29 cellular contexts compared by ENCODE assay signal in genomic region chr10:33720161-33720560, GRCh38.
"Had no signal": no experiment of that assay in that cellular context is flagged by ENCODE, and none has a peak within 500 bp of the region (broad histone marks: within the 10 kb centered on the region; RNA-seq: fewer than 3 reads in every experiment).

No MANE protein-coding gene starts in this region.

- DNase-seq: activated B cell treated with CpG ODN at 0.5 μM for 24 hours; activated CD4-positive, alpha-beta T cell treated with anti-CD3 and anti-CD28 coated beads for 48 hours; activated CD4-positive, alpha-beta T cell treated with anti-CD3 and anti-CD28 coated beads, Interleukin-2, amount 50 U/mL, for 1 hour; activated CD4-positive, alpha-beta T cell treated with anti-CD3 and anti-CD28 coated beads, Interleukin-2, amount 50 U/mL, for 48 hours; activated CD8-positive, alpha-beta memory T cell treated with anti-CD3 and anti-CD28 coated beads for 24 hours; activated CD8-positive, alpha-beta T cell treated with anti-CD3 and anti-CD28 coated beads for 36 hours; activated effector memory CD4-positive, alpha-beta T cell treated with Interleukin-2 at 50 U/mL for 16 hours; activated gamma-delta T cell treated with Interleukin-2 at 50 U/mL for 16 hours; activated naive CD4-positive, alpha-beta T cell treated with anti-CD3 and anti-CD28 coated beads, Interleukin-2, amount 50 U/mL, for 16 hours; activated naive CD4-positive, alpha-beta T cell treated with Interleukin-2 at 50 U/mL for 16 hours; activated T-cell treated with anti-CD3 and anti-CD28 coated beads, Interleukin-2, amount 50 U/mL, for 4 hours; amniotic stem cell; anterior cingulate cortex; brain microvascular endothelial cell; dorsolateral prefrontal cortex; effector CD4-positive, alpha-beta T cell; effector memory CD8-positive, alpha-beta T cell; erythroblast; esophagus squamous epithelium; T-helper 1 cell; T-helper 17 cell; T1000; WERI-Rb-1 had no signal

- FAIRE-seq: astrocyte, bronchial epithelial cell, frontal cortex had no signal

- H3K36me3 ChIP-seq: brain microvascular endothelial cell, esophagus squamous epithelium, WERI-Rb-1 had no signal

- H3K4me1 ChIP-seq: esophagus squamous epithelium had no signal

- H3K27me3 ChIP-seq: brain microvascular endothelial cell, esophagus squamous epithelium had no signal

- H3K4me3 ChIP-seq: coronary artery, dorsolateral prefrontal cortex, esophagus squamous epithelium had no signal

- H3K27ac ChIP-seq: brain microvascular endothelial cell, coronary artery, dorsolateral prefrontal cortex, esophagus squamous epithelium, WERI-Rb-1 had no signal

- ATAC-seq: activated CD4-positive, CD25-positive, alpha-beta regulatory T cell treated with anti-CD3 and anti-CD28 coated beads, Interleukin-2, amount 50 U/mL, for 24 hours; activated CD8-positive, alpha-beta T cell treated with anti-CD3 and anti-CD28 coated beads for 36 hours; activated T-cell treated with anti-CD3 and anti-CD28 coated beads, Interleukin-2, amount 50 U/mL, for 4 hours; activated T-helper 17 cell treated with anti-CD3 and anti-CD28 coated beads, Interleukin-2, amount 50 U/mL, for 72 hours; effector memory CD8-positive, alpha-beta T cell; T-helper 17 cell had no signal
